35 cellular contexts compared by ENCODE assay signal in the genomic region with DNA sequence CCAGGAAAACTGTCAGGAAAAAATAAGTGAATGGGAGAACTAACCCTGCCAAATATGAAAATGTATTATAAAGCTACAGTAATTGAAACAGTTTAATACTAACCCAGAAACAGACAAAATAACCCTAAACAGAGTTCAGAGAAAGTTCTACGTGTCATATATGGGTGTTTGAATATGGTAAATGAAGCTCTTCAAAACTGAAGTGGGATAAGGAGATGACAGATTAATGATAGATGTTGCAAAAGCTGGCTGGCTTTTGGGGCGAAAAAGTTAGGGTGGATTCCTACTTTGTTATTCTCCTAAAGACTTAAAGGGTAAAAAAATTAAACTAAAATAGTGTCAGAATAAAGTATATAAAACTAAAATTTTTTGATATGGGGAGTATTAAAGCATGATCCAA.
"Had no signal": no experiment of that assay in that cellular context is flagged by ENCODE, and none has a peak within 500 bp of the region (broad histone marks: within the 10 kb centered on the region; RNA-seq: fewer than 3 reads in every experiment).

No MANE protein-coding gene starts in this region.

- DNase-seq: Karpas-422, Kasumi-1, MG63, MM.1S, MV-4-11, NCI-H1048, NCI-H1092, NCI-H1092 treated with DMSO at 0.1 percent for 48 hours, NCI-H1105, NCI-H1105 treated with DMSO at 0.1 percent for 48 hours, NCI-H1417, NCI-H1417 treated with DMSO at 0.1 percent for 48 hours, NCI-H1436, NCI-H1436 treated with DMSO at 0.1 percent for 48 hours, NCI-H146, NCI-H1694, NCI-H1694 treated with DMSO at 0.1 percent for 48 hours, NCI-H187, NCI-H187 treated with DMSO at 0.1 percent for 48 hours, NCI-H1930, NCI-H2029, NCI-H2029 treated with DMSO at 0.1 percent for 48 hours, NCI-H2081, NCI-H2081 treated with DMSO at 0.1 percent for 48 hours, NCI-H2107, NCI-H2171, NCI-H2171 treated with DMSO at 0.1 percent for 48 hours, NCI-H2227 treated with DMSO at 0.1 percent for 48 hours, NCI-H226, NCI-H345, NCI-H446, NCI-H446 treated with DMSO at 0.1 percent for 48 hours, NCI-H510A, NCI-H510A treated with DMSO at 0.1 percent for 48 hours, NCI-H524 had no signal

- H3K36me3 ChIP-seq: MG63 had no signal

- H3K9me3 ChIP-seq: MG63 had no signal

- H3K4me3 ChIP-seq: MG63 had no signal
